Comparison of ENCODE assay signal across 21 cellular contexts in genomic region chr5:96756985-96757384, GRCh38. TPM values are rescaled to one million over a fixed set of nuclear protein-coding genes. Genes with fewer than 3 reads are reported as not detected.
A peak's percentile ranks its signal among the peaks of the same experiment; 100 is the strongest.
DNase-seq lines count a peak whose midpoint lies in the region; ATAC-seq, FAIRE-seq and TF ChIP-seq lines count a peak whose summit lies in the region.
"Had no signal": no experiment of that assay in that cellular context is flagged by ENCODE, and none has a peak within 500 bp of the region (broad histone marks: within the 10 kb centered on the region; RNA-seq: fewer than 3 reads in every experiment).

No MANE protein-coding gene starts in this region.

- H3K36me3 Mint-ChIP-seq in astrocyte (ENCODE audit: low read depth, unreplicated experiment), result peaks cover 6% of the 10 kb centered on the region

- peaks cover 55% of the 10 kb centered on the region for H3K36me3 ChIP-seq in astrocyte (ENCODE audit: insufficient read depth, low read length)

- H3K27ac Mint-ChIP-seq in astrocyte (ENCODE audit: unreplicated experiment), result peak overlapping the region; percentile 19
- H3K27ac Mint-ChIP-seq: stimulated activated memory B cell treated with anti-CD40 and anti-IgM and Interleukin-4, amounts not matched to agents 10 μg/mL and 1 μg/mL and 100 μg/mL, for 72 hours had no signal

- no peak overlapping the region for H3K9ac ChIP-seq in astrocyte (ENCODE audit: low read length)

- H3K27ac ChIP-seq in astrocyte (ENCODE audit: low read depth, low read length), result no peak overlapping the region
- H3K27ac ChIP-seq: right lobe of liver had no signal

- TF ChIP-seq POLR2A in GM12891 (IDR thresholded peaks at IDR 0.05; ENCODE audit: low read depth, low read length), result no peak

- intact Hi-C loops in left colon (cut with DNase I, micrococcal nuclease), result loop anchor here in 1 of 2 donors (10.0 kb wide), 1 partner anchor 408 kb away; no protein-coding TSS in a partner anchor

- no peaks in the 10 kb centered on the region for H3K79me2 ChIP-seq in astrocyte (ENCODE audit: insufficient read depth, low read length)

- no peak overlapping the region for H3K4me2 ChIP-seq in astrocyte (ENCODE audit: low read length)

- no peak for TF ChIP-seq CTCF in astrocyte (IDR thresholded peaks at IDR 0.05; ENCODE audit: insufficient read depth, low read depth, low read length)
- TF ChIP-seq CTCF in retinal pigment epithelial cell (conservative IDR thresholded peaks at IDR 0.05; ENCODE audit: low read depth, low read length), result no peak

- peaks cover 5% of the 10 kb centered on the region for H3K4me1 ChIP-seq in astrocyte (ENCODE audit: insufficient read depth, low read length)
- H3K4me1 ChIP-seq: right lobe of liver had no signal

- no peaks in the 10 kb centered on the region for H3K27me3 Mint-ChIP-seq in astrocyte (ENCODE audit: low read depth, unreplicated experiment)
- H3K27me3 Mint-ChIP-seq: stimulated activated memory B cell treated with anti-CD40 and anti-IgM and Interleukin-4, amounts not matched to agents 10 μg/mL and 1 μg/mL and 100 μg/mL, for 72 hours had no signal

- peak; percentile 12 for ATAC-seq in left colon
- ATAC-seq in HG03378 (IDR thresholded peaks at IDR 0.05; ENCODE audit: unreplicated experiment), result no peak
- ATAC-seq in GM18868 (IDR thresholded peaks at IDR 0.05; ENCODE audit: unreplicated experiment), result no peak
- ATAC-seq: stimulated activated memory B cell treated with anti-CD40 and anti-IgM and Interleukin-4, amounts not matched to agents 10 μg/mL and 1 μg/mL and 100 μg/mL, for 72 hours had no signal

- no peak overlapping the region for H3K4me3 Mint-ChIP-seq in astrocyte (ENCODE audit: unreplicated experiment)
- H3K4me3 Mint-ChIP-seq: H9; stimulated activated memory B cell treated with anti-CD40 and anti-IgM and Interleukin-4, amounts not matched to agents 10 μg/mL and 1 μg/mL and 100 μg/mL, for 72 hours had no signal

- H3K27me3 ChIP-seq in astrocyte (ENCODE audit: insufficient read depth, low read length), result no peaks in the 10 kb centered on the region
- H3K27me3 ChIP-seq: right lobe of liver had no signal

- peaks cover 12% of the 10 kb centered on the region for H4K20me1 ChIP-seq in astrocyte (ENCODE audit: insufficient read depth, low read length)

- FAIRE-seq in GM12891 (lab: Jason Lieb, UNC) (peak; percentile 61), astrocyte (lab: Jason Lieb, UNC) (no peak)
- FAIRE-seq: frontal cortex had no signal

- no peaks in the 10 kb centered on the region for H3K9me3 Mint-ChIP-seq in astrocyte (ENCODE audit: unreplicated experiment)
- H3K9me3 Mint-ChIP-seq: H9; stimulated activated memory B cell treated with anti-CD40 and anti-IgM and Interleukin-4, amounts not matched to agents 10 μg/mL and 1 μg/mL and 100 μg/mL, for 72 hours had no signal

- no peaks in the 10 kb centered on the region for H3K9me3 ChIP-seq in astrocyte (ENCODE audit: insufficient read depth, low read depth, low read length)
- H3K9me3 ChIP-seq: right lobe of liver had no signal

- DNase-seq in GM12891 (ENCODE audit: insufficient read length, low spot score), result no peak
- DNase-seq in astrocyte (ENCODE audit: low read depth), result no peak
- no peak for DNase-seq in left colon
- peak; percentile 47 for DNase-seq in retinal pigment epithelial cell (ENCODE audit: low read depth)
- DNase-seq in NCI-H524 (lab: John Stamatoyannopoulos, UW), result no peak
- DNase-seq: activated CD4-positive, alpha-beta T cell treated with anti-CD3 and anti-CD28 coated beads, Interleukin-2, amount 50 U/mL, for 1 hour; activated CD8-positive, alpha-beta memory T cell treated with anti-CD3 and anti-CD28 coated beads, Interleukin-2, amount 50 U/mL, for 48 hours; activated gamma-delta T cell treated with Interleukin-2 at 50 U/mL for 16 hours; anterior cingulate cortex; H9; KG1; MV-4-11; NCI-H187; occipital lobe; OCI-M1; right lobe of liver; SHP77 had no signal

- peaks cover 19% of the 10 kb centered on the region for H3K4me1 Mint-ChIP-seq in astrocyte (ENCODE audit: low read depth, unreplicated experiment)
- H3K4me1 Mint-ChIP-seq: H9; stimulated activated memory B cell treated with anti-CD40 and anti-IgM and Interleukin-4, amounts not matched to agents 10 μg/mL and 1 μg/mL and 100 μg/mL, for 72 hours had no signal

- H3K4me3 ChIP-seq in astrocyte (ENCODE audit: insufficient read depth, low read depth, low read length) (no peak overlapping the region), retinal pigment epithelial cell (ENCODE audit: low read length) (no peak overlapping the region)
- H3K4me3 ChIP-seq: right lobe of liver had no signal

- no peak overlapping the region for H2AFZ ChIP-seq in astrocyte (ENCODE audit: low read depth, low read length)

TF ChIP-seq in GM12891, 5 proteins besides CTCF, POLR2A, EP300 and RAD21:
- TF ChIP-seq POLR2AphosphoS5 (IDR thresholded peaks at IDR 0.05; ENCODE audit: low read depth, low read length), result no peak
- no peak for TF ChIP-seq POU2F2 (IDR thresholded peaks at IDR 0.05; ENCODE audit: low read depth, low read length)
- TF ChIP-seq PAX5 (IDR thresholded peaks at IDR 0.05; ENCODE audit: insufficient read depth, low read length, severe bottlenecking), result no peak
- no peak for TF ChIP-seq TAF1 (IDR thresholded peaks at IDR 0.05; ENCODE audit: low read depth, low read length)
- TF ChIP-seq SPI1 (IDR thresholded peaks at IDR 0.05; ENCODE audit: low read depth, low read length), result no peak

RNA-seq across cellular contexts. Expression of gene ERAP1, which starts 50.8 kb away (rescaled TPM):
- polyA plus RNA-seq in GM12891 (2012; ENCODE audit: low read depth, missing spikeins), result 31.2 TPM
- total RNA-seq in astrocyte, result 62.2 and 72.9 TPM in 2 replicates
- total RNA-seq in left colon, result 100 to 1,000 TPM; 112 to 120 TPM
